In the genomic region with DNA sequence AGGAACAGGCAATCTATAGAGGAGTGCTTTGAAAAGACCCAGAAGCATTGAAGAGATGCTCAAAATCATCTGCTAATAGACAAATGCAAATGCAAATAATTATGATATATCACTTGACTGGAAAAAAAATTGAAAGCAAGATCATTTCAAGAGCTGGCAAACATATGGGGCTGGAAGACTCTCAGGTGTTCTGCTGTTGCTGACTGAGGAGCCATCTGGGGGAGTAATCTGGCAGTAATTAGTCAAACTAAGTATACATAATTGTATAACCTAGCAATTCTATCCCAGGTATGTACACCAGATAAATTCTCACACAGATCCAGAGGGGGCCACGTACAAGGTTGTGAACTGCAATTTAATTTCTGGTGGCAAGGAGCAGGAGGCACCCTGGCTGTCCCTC, we compare ENCODE assay signal across 13 cellular contexts. TPM values are rescaled to one million over a fixed set of nuclear protein-coding genes. Genes with fewer than 3 reads are reported as not detected.
DNase-seq lines count a peak whose midpoint lies in the region; ATAC-seq, FAIRE-seq and TF ChIP-seq lines count a peak whose summit lies in the region.
"Had no signal": no experiment of that assay in that cellular context is flagged by ENCODE, and none has a peak within 500 bp of the region (broad histone marks: within the 10 kb centered on the region; RNA-seq: fewer than 3 reads in every experiment).

No MANE protein-coding gene starts in this region.

- intact Hi-C loops in ascending aorta (cut with DNase I) = no loop called here
- intact Hi-C loops in activated CD4-positive, alpha-beta T cell treated with anti-CD3 and anti-CD28 coated beads for 36 hours (cut with DNase I, micrococcal nuclease) = no loop called here

- H3K4me1 ChIP-seq in ascending aorta = no peaks in the 10 kb centered on the region

- no peak for TF ChIP-seq POLR2A in H54 (IDR thresholded peaks at IDR 0.05; ENCODE audit: low read depth, low read length)

- H3K27ac ChIP-seq in ascending aorta = no peak overlapping the region
- H3K27ac ChIP-seq: HL-60 had no signal

- POLR2A ChIA-PET in activated CD4-positive, alpha-beta T cell treated with anti-CD3 and anti-CD28 coated beads for 36 hours (lab: Charles Lee) = no interaction called here

- no peak overlapping the region for H3K4me3 Mint-ChIP-seq in activated CD4-positive, alpha-beta T cell treated with anti-CD3 and anti-CD28 coated beads for 36 hours
- H3K4me3 Mint-ChIP-seq: CD4-positive, CD25-positive, alpha-beta regulatory T cell had no signal

- H3K27me3 Mint-ChIP-seq in activated CD4-positive, alpha-beta T cell treated with anti-CD3 and anti-CD28 coated beads for 36 hours = peaks cover 4% of the 10 kb centered on the region

- DNase-seq in DMS 273 treated with DMSO at 0.1 percent for 48 hours (lab: John Stamatoyannopoulos, UW) = peak; percentile 6
- DNase-seq in NCI-H2171 treated with DMSO at 0.1 percent for 48 hours (lab: John Stamatoyannopoulos, UW) = peak; percentile 86
- peak; percentile 24 for DNase-seq in SK-N-DZ (ENCODE audit: low spot score)
- DNase-seq in H54 (ENCODE audit: insufficient read length, low spot score) = no peak
- no peak for DNase-seq in ascending aorta (ENCODE audit: low spot score in 2 of 2)
- no peak for DNase-seq in activated CD4-positive, alpha-beta T cell treated with anti-CD3 and anti-CD28 coated beads for 36 hours
- DNase-seq: CD4-positive, CD25-positive, alpha-beta regulatory T cell had no signal

- TF ChIP-seq CTCF in ascending aorta (IDR thresholded peaks at IDR 0.05) = no peak

- no peaks in the 10 kb centered on the region for H3K27me3 ChIP-seq in ascending aorta

- no peaks in the 10 kb centered on the region for H3K9me3 Mint-ChIP-seq in activated CD4-positive, alpha-beta T cell treated with anti-CD3 and anti-CD28 coated beads for 36 hours (ENCODE audit: low read depth)
- H3K9me3 Mint-ChIP-seq: CD4-positive, CD25-positive, alpha-beta regulatory T cell had no signal

- H3K4me3 ChIP-seq in ascending aorta = no peak overlapping the region

- H3K27ac Mint-ChIP-seq in activated CD4-positive, alpha-beta T cell treated with anti-CD3 and anti-CD28 coated beads for 36 hours = no peak overlapping the region
- H3K27ac Mint-ChIP-seq: CD4-positive, CD25-positive, alpha-beta regulatory T cell had no signal

- no peaks in the 10 kb centered on the region for H3K36me3 Mint-ChIP-seq in activated CD4-positive, alpha-beta T cell treated with anti-CD3 and anti-CD28 coated beads for 36 hours (ENCODE audit: low read depth)
- H3K36me3 Mint-ChIP-seq: CD4-positive, CD25-positive, alpha-beta regulatory T cell had no signal

- FAIRE-seq in H54 (lab: Jason Lieb, UNC) = no peak

- no peaks in the 10 kb centered on the region for H3K36me3 ChIP-seq in ascending aorta

- H3K9me3 ChIP-seq in ascending aorta = no peaks in the 10 kb centered on the region

- peaks cover 11% of the 10 kb centered on the region for H3K4me1 Mint-ChIP-seq in activated CD4-positive, alpha-beta T cell treated with anti-CD3 and anti-CD28 coated beads for 36 hours

- CTCF ChIA-PET in activated CD4-positive, alpha-beta T cell treated with anti-CD3 and anti-CD28 coated beads for 36 hours (lab: Charles Lee) = no interaction called here

- no peak for ATAC-seq in HG03280 (IDR thresholded peaks at IDR 0.05; ENCODE audit: unreplicated experiment)
- no peak for ATAC-seq in activated CD4-positive, alpha-beta T cell treated with anti-CD3 and anti-CD28 coated beads for 36 hours
- ATAC-seq: HCT116 had no signal

RNA-seq across cellular contexts. Expression of a gene that starts 4.6 kb away (rescaled TPM):
- polyA plus RNA-seq in SK-N-DZ (2014; cell fraction: cytosol; rRNA removed) = not detected in 2 replicates
- not detected in 2 replicates for polyA plus RNA-seq in SK-N-DZ (2014; cell fraction: nucleus; rRNA removed)
- not detected for total RNA-seq in ascending aorta
- not detected for total RNA-seq in activated CD4-positive, alpha-beta T cell treated with anti-CD3 and anti-CD28 coated beads for 36 hours
- total RNA-seq: A673; CD4-positive, CD25-positive, alpha-beta regulatory T cell; H4 had no signal
- polyA plus RNA-seq: BJ had no signal

Comparison
In these comparisons a context has a peak if more than half of its experiments do, and no peak if none do; other contexts are left out.
1. DNase-seq: peak in DMS 273 treated with DMSO at 0.1 percent for 48 hours (single experiment), NCI-H2171 treated with DMSO at 0.1 percent for 48 hours (single experiment) and SK-N-DZ (single experiment); none in H54 (single experiment), ascending aorta (0 of 2) and activated CD4-positive, alpha-beta T cell treated with anti-CD3 and anti-CD28 coated beads for 36 hours (single experiment).